In genomic region chr1:62237361-62237760, GRCh38 we compare ENCODE assay signal across 13 cellular contexts. TPM values are rescaled to one million over a fixed set of nuclear protein-coding genes. Genes with fewer than 3 reads are reported as not detected.
"Had no signal": no experiment of that assay in that cellular context is flagged by ENCODE, and none has a peak within 500 bp of the region (broad histone marks: within the 10 kb centered on the region; RNA-seq: fewer than 3 reads in every experiment).

No MANE protein-coding gene starts in this region.

- H3K27me3 ChIP-seq: adrenal gland, spleen, transverse colon had no signal

- H3K4me3 ChIP-seq: adrenal gland, mucosa of descending colon, spleen, transverse colon had no signal

- ATAC-seq: effector memory CD8-positive, alpha-beta T cell; mucosa of descending colon; natural killer cell; right cardiac atrium; stimulated activated naive B cell treated with anti-CD40 and anti-IgM and Interleukin-4, amounts not matched to agents 10 μg/mL and 1 μg/mL and 100 μg/mL, for 72 hours had no signal

- H3K27ac ChIP-seq: adrenal gland, spleen, transverse colon had no signal

- H3K36me3 ChIP-seq: adrenal gland, spleen, transverse colon had no signal

- H3K9me3 ChIP-seq: adrenal gland, mucosa of descending colon, spleen, transverse colon had no signal

- DNase-seq: activated naive CD4-positive, alpha-beta T cell treated with anti-CD3 and anti-CD28 coated beads, Interleukin-2, amount 50 U/mL, for 16 hours; adrenal gland; effector memory CD8-positive, alpha-beta T cell; erythroblast; mucosa of descending colon; natural killer cell; nucleus accumbens; right cardiac atrium; stimulated activated CD4-positive, alpha-beta T cell treated with anti-CD3 and anti-CD28 coated beads, Interleukin-1b, Interleukin-23, amount 100 ng/mL, for 48 hours; stimulated activated naive B cell treated with anti-CD40 and anti-IgM and Interleukin-4, amounts not matched to agents 10 μg/mL and 1 μg/mL and 100 μg/mL, for 72 hours; transverse colon had no signal

RNA-seq across cellular contexts. Expression of gene L1TD1, which starts 42.7 kb away (rescaled TPM):
- total RNA-seq: lung microvascular endothelial cell had no signal
